26 cellular contexts compared by ENCODE assay signal in the genomic region with DNA sequence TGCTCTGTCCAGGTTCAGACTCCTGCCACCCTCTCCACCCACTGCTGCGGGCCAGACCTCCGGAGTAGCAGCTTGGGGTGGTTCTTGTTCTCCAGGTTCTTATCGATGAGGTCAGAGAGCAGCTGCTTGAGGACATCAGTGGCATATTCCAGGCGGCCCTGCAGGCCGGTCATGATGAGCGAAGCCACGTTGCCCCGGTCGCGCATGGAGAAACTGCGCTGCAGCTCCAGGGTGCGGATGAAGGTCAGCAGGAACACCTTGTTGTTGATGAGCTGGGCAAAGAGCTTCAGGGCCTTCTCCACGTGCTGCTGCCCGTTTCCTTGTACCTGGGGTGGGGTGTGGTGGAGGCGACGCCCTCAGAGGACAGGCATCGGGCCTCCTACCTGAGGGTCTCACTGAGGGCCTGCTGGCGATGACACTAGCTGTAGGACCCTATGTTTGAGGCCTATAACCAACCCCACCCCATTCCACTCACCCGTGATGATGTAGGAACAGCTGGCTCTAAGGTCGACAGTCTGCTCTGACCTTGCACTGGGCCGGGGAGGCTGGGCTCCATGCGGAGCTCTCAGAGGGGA.
"Had no signal": no experiment of that assay in that cellular context is flagged by ENCODE, and none has a peak within 500 bp of the region (broad histone marks: within the 10 kb centered on the region; RNA-seq: fewer than 3 reads in every experiment).

No MANE protein-coding gene starts in this region.

- H3K4me3 ChIP-seq: ascending aorta, coronary artery, dorsolateral prefrontal cortex, esophagus muscularis mucosa, gastrocnemius medialis had no signal

- H3K9me3 ChIP-seq: ascending aorta, esophagus muscularis mucosa, gastrocnemius medialis had no signal

- FAIRE-seq: bronchial epithelial cell had no signal

- H3K27me3 ChIP-seq: ascending aorta, brain microvascular endothelial cell, dorsolateral prefrontal cortex, esophagus muscularis mucosa, foreskin keratinocyte, gastrocnemius medialis had no signal

- ATAC-seq: activated naive CD4-positive, alpha-beta T cell treated with anti-CD3 and anti-CD28 coated beads, Interleukin-2, amount 50 U/mL, for 72 hours; activated T-cell treated with anti-CD3 and anti-CD28 coated beads, Interleukin-2, amount 50 U/mL, for 72 hours; foreskin keratinocyte; gastrocnemius medialis had no signal

- H3K27ac ChIP-seq: ascending aorta, brain microvascular endothelial cell, coronary artery, esophagus muscularis mucosa, foreskin keratinocyte, gastrocnemius medialis had no signal

- DNase-seq: activated CD4-positive, alpha-beta memory T cell treated with anti-CD3 and anti-CD28 coated beads, Interleukin-2, amount 10 ng/mL, durations not matched to agents 7 days and 5 days; activated CD4-positive, alpha-beta T cell treated with anti-CD3 and anti-CD28 coated beads for 1 hour; activated CD4-positive, alpha-beta T cell treated with anti-CD3 and anti-CD28 coated beads for 4 hours; activated CD4-positive, alpha-beta T cell treated with anti-CD3 and anti-CD28 coated beads, Interleukin-2, amount 10 ng/mL, durations not matched to agents 7 days and 5 days; activated CD4-positive, alpha-beta T cell treated with anti-CD3 and anti-CD28 coated beads, Interleukin-2, amount 50 U/mL, for 4 hours; activated CD8-positive, alpha-beta memory T cell treated with anti-CD3 and anti-CD28 coated beads, Interleukin-2, amount 50 U/mL, for 48 hours; activated gamma-delta T cell; activated naive CD4-positive, alpha-beta T cell; activated naive CD4-positive, alpha-beta T cell treated with anti-CD3 and anti-CD28 coated beads, Interleukin-2, amount 10 ng/mL, durations not matched to agents 7 days and 5 days; activated naive CD8-positive, alpha-beta T cell treated with anti-CD3 and anti-CD28 coated beads, Interleukin-2, amount 10 ng/mL, durations not matched to agents 7 days and 5 days; activated T-cell treated with anti-CD3 and anti-CD28 coated beads for 4 hours; activated T-cell treated with anti-CD3 and anti-CD28 coated beads, Interleukin-2, amount 50 U/mL, for 24 hours; activated T-cell treated with anti-CD3 and anti-CD28 coated beads, Interleukin-2, amount 50 U/mL, for 72 hours; brain microvascular endothelial cell; dorsolateral prefrontal cortex; effector memory CD4-positive, alpha-beta T cell; erythroblast; foreskin keratinocyte; gastrocnemius medialis; glutamatergic neuron; T-helper 2 cell had no signal
